Comparison of ENCODE assay signal across 8 cellular contexts in genomic region chr4:17614416-17615299, GRCh38. TPM values are rescaled to one million over a fixed set of nuclear protein-coding genes. Genes with fewer than 3 reads are reported as not detected.
DNase-seq lines count a peak whose midpoint lies in the region; ATAC-seq lines count a peak whose summit lies in the region.

Gene MED28 (plus strand): TSS chr4:17614641. CDS start chr4:17614655, 14 bp downstream.

- DNase-seq in GM19240 (ENCODE audit: insufficient read length, low spot score), result peak; percentile 87
- DNase-seq in NCI-H69 (lab: John Stamatoyannopoulos, UW), result peak; percentile 92
- peak; percentile 97 for DNase-seq in activated CD4-positive, alpha-beta T cell treated with anti-CD3 and anti-CD28 coated beads, Interleukin-2, amount 10 ng/mL, durations not matched to agents 7 days and 5 days
- peak; percentile 97 for DNase-seq in dedifferentiated amniotic fluid mesenchymal stem cell (ENCODE audit: extremely low spot score)
- DNase-seq in left lobe of liver (ENCODE audit: low spot score), result peak; percentile 96
- peak; percentile 93 for DNase-seq in stimulated activated CD4-positive, alpha-beta T cell treated with anti-CD3 and anti-CD28 coated beads, Interleukin-2, amount 100 ng/mL, for 4 hours (ENCODE audit: low read depth)

- peaks cover 18% of the 10 kb centered on the region for H3K36me3 Mint-ChIP-seq in activated CD4-positive, alpha-beta T cell treated with anti-CD3 and anti-CD28 coated beads, Interleukin-2, amount 10 ng/mL, durations not matched to agents 7 days and 5 days (ENCODE audit: low read depth)

- peaks cover 42% of the 10 kb centered on the region for H3K4me1 Mint-ChIP-seq in activated CD4-positive, alpha-beta T cell treated with anti-CD3 and anti-CD28 coated beads, Interleukin-2, amount 10 ng/mL, durations not matched to agents 7 days and 5 days

- peaks cover 42% of the 10 kb centered on the region for H3K36me3 ChIP-seq in BLaER1

- H3K27me3 Mint-ChIP-seq in activated CD4-positive, alpha-beta T cell treated with anti-CD3 and anti-CD28 coated beads, Interleukin-2, amount 10 ng/mL, durations not matched to agents 7 days and 5 days, result no peaks in the 10 kb centered on the region

- peak within 1 kb of the TSS; percentile 95 for H3K27ac Mint-ChIP-seq in activated CD4-positive, alpha-beta T cell treated with anti-CD3 and anti-CD28 coated beads, Interleukin-2, amount 10 ng/mL, durations not matched to agents 7 days and 5 days

- peak within 1 kb of the TSS; percentile 86 for H3K4me3 ChIP-seq in BLaER1

- H3K9me3 Mint-ChIP-seq in activated CD4-positive, alpha-beta T cell treated with anti-CD3 and anti-CD28 coated beads, Interleukin-2, amount 10 ng/mL, durations not matched to agents 7 days and 5 days, result no peaks in the 10 kb centered on the region

- H3K9ac ChIP-seq in BLaER1, result peak within 1 kb of the TSS; percentile 93

- H3K4me3 Mint-ChIP-seq in activated CD4-positive, alpha-beta T cell treated with anti-CD3 and anti-CD28 coated beads, Interleukin-2, amount 10 ng/mL, durations not matched to agents 7 days and 5 days, result peak within 1 kb of the TSS; percentile 92

- POLR2A ChIA-PET in activated CD4-positive, alpha-beta T cell treated with anti-CD3 and anti-CD28 coated beads, Interleukin-2, amount 10 ng/mL, durations not matched to agents 7 days and 5 days (lab: Charles Lee), result interaction anchor here (1.1 to 2.6 kb wide), 3 partner anchors 37 to 196 kb away, joined by 3 to 15 read pairs (median 4); partner anchors contain the start of genes DCAF16, LAP3 and NCAPG

- H3K9me3 ChIP-seq in BLaER1, result no peaks in the 10 kb centered on the region

- H3K4me1 ChIP-seq in BLaER1, result peaks cover 51% of the 10 kb centered on the region

- H4K20me1 ChIP-seq in BLaER1, result peaks cover 47% of the 10 kb centered on the region

- CTCF ChIA-PET in activated CD4-positive, alpha-beta T cell treated with anti-CD3 and anti-CD28 coated beads, Interleukin-2, amount 10 ng/mL, durations not matched to agents 7 days and 5 days (lab: Charles Lee), result interaction anchor here (0.8 to 1.8 kb wide), 6 partner anchors 15 to 66 kb away, joined by 3 to 8 read pairs (median 3); no protein-coding TSS in a partner anchor

- ATAC-seq in HG03460 (IDR thresholded peaks at IDR 0.05; ENCODE audit: unreplicated experiment) (peak; percentile 86), left lobe of liver (peak; percentile 94)

- H3K4me2 ChIP-seq in BLaER1, result peak within 1 kb of the TSS; percentile 91

- H3K27ac ChIP-seq in BLaER1, result peak within 1 kb of the TSS; percentile 90

- no peaks in the 10 kb centered on the region for H3K27me3 ChIP-seq in BLaER1

RNA-seq across cellular contexts. Expression of gene MED28, which starts in this region (rescaled TPM):
- 10 to 100 TPM; 53.7 to 53.8 TPM for total RNA-seq in activated CD4-positive, alpha-beta T cell treated with anti-CD3 and anti-CD28 coated beads, Interleukin-2, amount 10 ng/mL, durations not matched to agents 7 days and 5 days
- 15.9 TPM for total RNA-seq in left lobe of liver

Comparison
In these comparisons a context has a peak if more than half of its experiments do, and no peak if none do; other contexts are left out.
1. Peak in every context shown above with its lines: DNase-seq, ATAC-seq, H3K4me3 ChIP-seq and H3K27ac ChIP-seq.